Comparison of ENCODE assay signal across 2 cellular contexts in genomic region chrX:27893211-27893610, GRCh38.
TF ChIP-seq lines count a peak whose summit lies in the region.

No MANE protein-coding gene starts in this region.

TF ChIP-seq in SK-N-SH treated with all-trans-retinoic acid at 6 μM for 48 hours, 23 proteins besides CTCF, POLR2A, EP300 and RAD21 (continued from another document):
- TF ChIP-seq POU6F1 (CRISPR knock-in tag; IDR thresholded peaks at IDR 0.05; ENCODE audit: borderline replicate concordance, low read depth) (no peak), TOX (CRISPR knock-in tag; IDR thresholded peaks at IDR 0.05; ENCODE audit: borderline replicate concordance) (no peak), SNAI2 (CRISPR knock-in tag; IDR thresholded peaks at IDR 0.05) (no peak), ZC3H10 (CRISPR knock-in tag; IDR thresholded peaks at IDR 0.05) (no peak), PATZ1 (CRISPR knock-in tag; IDR thresholded peaks at IDR 0.05; ENCODE audit: borderline replicate concordance) (no peak), BACH2 (CRISPR knock-in tag; IDR thresholded peaks at IDR 0.05; ENCODE audit: borderline replicate concordance) (no peak), OSR1 (CRISPR knock-in tag; IDR thresholded peaks at IDR 0.05) (no peak), RARB (CRISPR knock-in tag; IDR thresholded peaks at IDR 0.05) (no peak), ARNTL (CRISPR knock-in tag; IDR thresholded peaks at IDR 0.05; ENCODE audit: borderline replicate concordance, low read depth) (no peak), ESRRG (CRISPR knock-in tag; IDR thresholded peaks at IDR 0.05) (no peak), TSHZ2 (CRISPR knock-in tag; IDR thresholded peaks at IDR 0.05) (no peak), ISL1 (CRISPR knock-in tag; IDR thresholded peaks at IDR 0.05) (no peak), TCF4 (CRISPR knock-in tag; IDR thresholded peaks at IDR 0.05; ENCODE audit: borderline replicate concordance) (no peak), GLIS3 (CRISPR knock-in tag; IDR thresholded peaks at IDR 0.05) (no peak)

TF ChIP-seq in GM12878, 131 proteins besides CTCF, POLR2A, EP300 and RAD21 (continued from another document):
- TF ChIP-seq EGR1 (IDR thresholded peaks at IDR 0.05; ENCODE audit: borderline replicate concordance in 1 of 2, low read depth in 2 of 2, low read length in 2 of 2): no peak
